30 cellular contexts compared by ENCODE assay signal in the genomic region with DNA sequence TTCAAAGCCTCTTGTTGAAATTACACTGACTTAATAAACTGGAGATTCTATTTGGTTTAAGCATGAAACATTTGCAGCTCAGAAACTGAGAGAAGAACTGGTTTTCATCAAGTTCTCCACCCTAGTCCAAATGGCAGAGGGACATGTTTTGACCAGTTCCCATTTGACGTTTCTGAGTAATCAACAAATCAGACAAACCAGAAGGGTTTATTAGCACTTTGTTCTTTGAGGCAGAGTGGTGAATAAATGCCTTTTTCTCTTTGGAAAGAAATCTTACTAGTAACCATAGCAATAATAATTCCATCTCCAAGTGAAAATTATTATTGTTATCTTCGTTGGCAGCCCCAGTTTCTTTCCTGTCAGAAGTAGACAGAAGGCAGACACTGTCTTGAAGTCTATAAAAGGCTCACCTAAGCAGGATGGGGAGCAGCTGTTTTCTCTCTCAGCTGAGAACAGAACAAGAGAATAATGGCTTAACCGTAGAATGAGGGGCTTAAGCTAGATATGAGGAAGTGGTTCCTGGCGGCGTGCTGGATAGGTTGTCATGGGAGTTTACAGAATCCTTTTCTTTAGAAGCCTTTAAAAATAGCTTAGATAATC.
DNase-seq lines count a peak whose midpoint lies in the region; ATAC-seq, FAIRE-seq and TF ChIP-seq lines count a peak whose summit lies in the region.
"Had no signal": no experiment of that assay in that cellular context is flagged by ENCODE, and none has a peak within 500 bp of the region (broad histone marks: within the 10 kb centered on the region; RNA-seq: fewer than 3 reads in every experiment).

No MANE protein-coding gene starts in this region.

- no peaks in the 10 kb centered on the region for H3K4me1 Mint-ChIP-seq in effector memory CD8-positive, alpha-beta T cell (ENCODE audit: low read depth in 2 of 2)
- H3K4me1 Mint-ChIP-seq: CD14-positive monocyte, neural progenitor cell had no signal

- DNase-seq in NCI-H82 (lab: John Stamatoyannopoulos, UW) (peak; percentile 31), NCI-H82 treated with DMSO at 0.1 percent for 48 hours (lab: John Stamatoyannopoulos, UW; ENCODE audit: unreplicated experiment) (no peak), suprapubic skin (ENCODE audit: low spot score in 2 of 2) (no peak), osteoblast (ENCODE audit: insufficient read length, low spot score, missing footprints) (no peak), GM19239 (ENCODE audit: insufficient read length, low spot score) (no peak)
- no peak for DNase-seq in effector memory CD8-positive, alpha-beta T cell
- DNase-seq: 8988T; activated naive CD4-positive, alpha-beta T cell treated with anti-CD3 and anti-CD28 coated beads for 36 hours; adrenal gland; Calu3; DMS79 treated with DMSO at 0.1 percent for 48 hours; effector memory CD4-positive, alpha-beta T cell; mucosa of descending colon; NCI-H1436; NCI-H510A treated with DMSO at 0.1 percent for 48 hours; NK-92 treated with Interleukin-12 subunit alpha and Interleukin-12 subunit beta, amount 100 ng/mL, for 24 hours; PC-3; stimulated activated naive CD4-positive, alpha-beta T cell treated with Interleukin-2 at 50 U/mL for 16 hours; T-helper 9 cell had no signal

- TF ChIP-seq EP300 in gastroesophageal sphincter (IDR thresholded peaks at IDR 0.05) (no peak), suprapubic skin (IDR thresholded peaks at IDR 0.05) (no peak)

- TF ChIP-seq CTCF in gastroesophageal sphincter (IDR thresholded peaks at IDR 0.05): no peak
- TF ChIP-seq CTCF in suprapubic skin (IDR thresholded peaks at IDR 0.05): no peak
- TF ChIP-seq CTCF in osteoblast (IDR thresholded peaks at IDR 0.05; ENCODE audit: extremely low read depth, low read depth, low read length): no peak

- H3K36me3 ChIP-seq in gastroesophageal sphincter: no peaks in the 10 kb centered on the region
- H3K36me3 ChIP-seq in muscle layer of colon (ENCODE audit: insufficient read depth, low read length): no peaks in the 10 kb centered on the region
- no peaks in the 10 kb centered on the region for H3K36me3 ChIP-seq in suprapubic skin
- no peaks in the 10 kb centered on the region for H3K36me3 ChIP-seq in osteoblast (ENCODE audit: insufficient read depth, low read length)
- H3K36me3 ChIP-seq: adrenal gland, neural progenitor cell had no signal

- H3K9ac ChIP-seq in muscle layer of colon (ENCODE audit: low read length): no peak overlapping the region
- H3K9ac ChIP-seq: KMS-11, neural progenitor cell had no signal

- no peak overlapping the region for H3K4me3 Mint-ChIP-seq in effector memory CD8-positive, alpha-beta T cell
- H3K4me3 Mint-ChIP-seq: activated naive CD4-positive, alpha-beta T cell treated with anti-CD3 and anti-CD28 coated beads for 36 hours; activated T-helper 1 cell treated with anti-CD3 and anti-CD28 coated beads, Interleukin-12 subunit alpha, Interleukin-12 subunit beta, Interleukin-2, Interleukin-4 antibody, amounts not matched to agents 30 ng/mL and 10 ng/mL and 1 ng/mL, durations not matched to agents 14 hours and 24 hours and 36 hours; CD14-positive monocyte; neural progenitor cell; WTC11 had no signal

- H3K79me2 ChIP-seq in osteoblast (ENCODE audit: insufficient read depth, low read length): no peaks in the 10 kb centered on the region

- WGBS in gastroesophageal sphincter (ENCODE audit: low coverage in 1 of 2), 2 donors: 4 to 10% methylated on average over 5 of the region's 5 CpGs
- 34% methylated on average over 5 of the region's 5 CpGs for WGBS in suprapubic skin

- H3K4me3 ChIP-seq in gastroesophageal sphincter (no peak overlapping the region), muscle layer of colon (ENCODE audit: low read depth in 1 of 2, low read length in 2 of 2) (no peak overlapping the region), suprapubic skin (no peak overlapping the region), osteoblast (ENCODE audit: insufficient read depth, low read length) (no peak overlapping the region)
- H3K4me3 ChIP-seq: adrenal gland, coronary artery, mucosa of descending colon, neural progenitor cell had no signal

- peaks cover 0 to 28% (median 0%) of the 10 kb centered on the region in 3 donors for H3K9me3 ChIP-seq in gastroesophageal sphincter
- peaks cover 8% of the 10 kb centered on the region for H3K9me3 ChIP-seq in muscle layer of colon (ENCODE audit: low read length)
- peaks cover 10% of the 10 kb centered on the region for H3K9me3 ChIP-seq in suprapubic skin
- no peaks in the 10 kb centered on the region for H3K9me3 ChIP-seq in osteoblast (ENCODE audit: low read depth, low read length)
- H3K9me3 ChIP-seq: adrenal gland had no signal

- H3K4me1 ChIP-seq in gastroesophageal sphincter: peaks cover 4 to 39% (median 9%) of the 10 kb centered on the region in 3 donors
- peaks cover 42% of the 10 kb centered on the region for H3K4me1 ChIP-seq in muscle layer of colon (ENCODE audit: insufficient read depth, low read length)
- H3K4me1 ChIP-seq in suprapubic skin: no peaks in the 10 kb centered on the region
- no peaks in the 10 kb centered on the region for H3K4me1 ChIP-seq in osteoblast (ENCODE audit: insufficient read depth, low read length)
- H3K4me1 ChIP-seq: adrenal gland, neural progenitor cell had no signal

- H3K4me2 ChIP-seq in osteoblast (ENCODE audit: insufficient read depth, low read length): no peak overlapping the region
- H3K4me2 ChIP-seq: KMS-11, neural progenitor cell had no signal

- no peak for FAIRE-seq in GM19239 (lab: Jason Lieb, UNC)
- FAIRE-seq: frontal cortex, islet of Langerhans had no signal

- no peaks in the 10 kb centered on the region for H3K36me3 Mint-ChIP-seq in effector memory CD8-positive, alpha-beta T cell (ENCODE audit: insufficient read depth)
- H3K36me3 Mint-ChIP-seq: CD14-positive monocyte, neural progenitor cell had no signal

- TF ChIP-seq POLR2A in gastroesophageal sphincter (IDR thresholded peaks at IDR 0.05) (no peak), suprapubic skin (IDR thresholded peaks at IDR 0.05) (no peak)

- no peaks in the 10 kb centered on the region for H4K20me1 ChIP-seq in osteoblast (ENCODE audit: insufficient read depth, low read length)

- H3K27ac Mint-ChIP-seq in effector memory CD8-positive, alpha-beta T cell: no peak overlapping the region
- H3K27ac Mint-ChIP-seq: activated naive CD4-positive, alpha-beta T cell treated with anti-CD3 and anti-CD28 coated beads for 36 hours; activated T-helper 1 cell treated with anti-CD3 and anti-CD28 coated beads, Interleukin-12 subunit alpha, Interleukin-12 subunit beta, Interleukin-2, Interleukin-4 antibody, amounts not matched to agents 30 ng/mL and 10 ng/mL and 1 ng/mL, durations not matched to agents 14 hours and 24 hours and 36 hours; CD14-positive monocyte; neural progenitor cell; WTC11 had no signal

- H3K9me3 Mint-ChIP-seq in effector memory CD8-positive, alpha-beta T cell: peaks cover 7 to 13% of the 10 kb centered on the region in 2 donors

- H3K27me3 ChIP-seq in gastroesophageal sphincter: no peaks in the 10 kb centered on the region
- no peaks in the 10 kb centered on the region for H3K27me3 ChIP-seq in muscle layer of colon (ENCODE audit: control insufficient read depth in 1 of 2, insufficient read depth in 2 of 2, low read length in 2 of 2)
- H3K27me3 ChIP-seq in suprapubic skin: no peaks in the 10 kb centered on the region
- H3K27me3 ChIP-seq in osteoblast (ENCODE audit: insufficient read depth, low read length): no peaks in the 10 kb centered on the region
- H3K27me3 ChIP-seq: adrenal gland, neural progenitor cell had no signal

- no peaks in the 10 kb centered on the region for H3K27me3 Mint-ChIP-seq in effector memory CD8-positive, alpha-beta T cell

- no peak overlapping the region for H2AFZ ChIP-seq in osteoblast (ENCODE audit: low read length)
- H2AFZ ChIP-seq: neural progenitor cell had no signal

- ATAC-seq in gastroesophageal sphincter: peak; percentile 85
- ATAC-seq in effector memory CD8-positive, alpha-beta T cell (replicated peaks): no peak
- ATAC-seq: esophagus mucosa, mucosa of descending colon, PC-3, WTC11 had no signal

- H3K27ac ChIP-seq in gastroesophageal sphincter: peak overlapping the region; percentile 65 to 77 (median 70)
- peak overlapping the region; percentile 86 for H3K27ac ChIP-seq in muscle layer of colon (ENCODE audit: low read depth, low read length)
- peak overlapping the region; percentile 50 for H3K27ac ChIP-seq in suprapubic skin
- no peak overlapping the region for H3K27ac ChIP-seq in osteoblast (ENCODE audit: low read depth, low read length)
- H3K27ac ChIP-seq: adrenal gland, coronary artery, KMS-11, neural progenitor cell had no signal
